Comparison of ENCODE assay signal across 8 cellular contexts in the genomic region with DNA sequence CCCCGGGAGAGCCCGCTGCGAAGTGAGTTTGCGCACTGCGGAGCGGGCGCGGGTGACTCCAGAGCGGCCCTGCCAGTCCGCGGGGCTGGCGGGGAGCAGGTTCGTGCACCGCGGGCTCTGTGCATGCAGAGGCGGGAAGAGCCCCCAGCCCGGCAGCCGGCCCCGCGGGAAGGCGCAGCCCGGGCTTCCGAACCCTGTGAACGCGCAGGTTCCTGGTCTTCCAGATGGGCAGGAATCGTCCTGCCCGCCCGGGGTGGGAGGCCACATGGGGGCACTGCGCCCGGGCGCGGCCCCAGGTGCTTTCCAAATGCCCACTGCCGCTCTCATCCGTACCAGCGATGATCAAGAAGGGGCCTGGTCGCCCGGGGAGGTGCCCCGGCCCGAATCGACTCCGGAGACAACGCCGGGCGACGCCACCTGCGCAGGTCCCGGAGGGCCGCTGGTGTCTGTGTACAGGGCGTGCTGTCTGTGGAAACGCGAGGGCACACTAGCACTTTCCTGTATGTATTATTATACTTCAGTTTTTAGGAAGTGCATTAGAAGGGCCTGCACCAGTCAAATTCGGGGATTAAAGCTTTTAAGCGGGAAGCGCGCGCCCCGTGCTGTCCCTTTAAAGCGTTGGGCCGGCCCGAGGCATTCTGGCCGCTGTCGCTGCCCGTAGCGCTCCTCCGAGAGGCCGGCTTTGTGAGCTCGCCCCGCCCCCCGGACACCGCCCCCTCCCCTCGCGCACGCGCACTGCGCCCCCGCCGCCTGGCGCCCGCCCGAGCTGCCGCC. TPM values are rescaled to one million over a fixed set of nuclear protein-coding genes. Genes with fewer than 3 reads are reported as not detected.
DNase-seq lines count a peak whose midpoint lies in the region; ATAC-seq, FAIRE-seq and TF ChIP-seq lines count a peak whose summit lies in the region.

A gene (plus strand): TSS at position 740 of the 774 bp plus-strand sequence. CDS start 3,796 bp downstream, outside the sequence.

- POLR2A ChIA-PET in A549 (lab: Yijun Ruan, JAX), result interaction anchor here (0.6 to 1.0 kb wide), 5 partner anchors 12 to 190 kb away, joined by 3 to 8 read pairs (median 3); no protein-coding TSS in a partner anchor

- no peak for TF ChIP-seq EP300 in A549 (IDR thresholded peaks at IDR 0.05)

- no peaks in the 10 kb centered on the region for H3K27me3 ChIP-seq in spleen (replicated peaks in 1 of 7)

- H3K4me1 ChIP-seq in A549 (peaks cover 37% of the 10 kb centered on the region), spleen (peaks cover 16 to 59% (median 48%) of the 10 kb centered on the region in 6 donors)

- CTCF ChIA-PET in A549 (lab: Yijun Ruan, JAX), result interaction anchor here (0.7 to 1.4 kb wide), 6 partner anchors 11 to 142 kb away, joined by 3 to 4 read pairs (median 3); no protein-coding TSS in a partner anchor

- FAIRE-seq in A549 (lab: Jason Lieb, UNC), result no peak

- no peak for TF ChIP-seq RAD21 in A549 (conservative IDR thresholded peaks at IDR 0.05 in 1 of 2, IDR thresholded peaks at IDR 0.05 in 1 of 2)

- peak; percentile 78 for TF ChIP-seq POLR2A in A549 (IDR thresholded peaks at IDR 0.05; ENCODE audit: low read length)
- peak in 1 of 3 donors; percentile 21 for TF ChIP-seq POLR2A in spleen (IDR thresholded peaks at IDR 0.05)

- peak; percentile 68 to 87 for ATAC-seq in A549
- ATAC-seq in GM18517 (IDR thresholded peaks at IDR 0.05; ENCODE audit: unreplicated experiment), result peak; percentile 58
- peak; percentile 53 for ATAC-seq in HG03108 (IDR thresholded peaks at IDR 0.05; ENCODE audit: unreplicated experiment)
- peak; percentile 74 for ATAC-seq in activated CD4-positive, CD25-positive, alpha-beta regulatory T cell treated with anti-CD3 and anti-CD28 coated beads, Interleukin-2, amount 50 U/mL, for 24 hours

- H3K9me3 ChIP-seq in A549 (no peaks in the 10 kb centered on the region), spleen (no peaks in the 10 kb centered on the region)

- peak; percentile 34 for TF ChIP-seq CTCF in A549 (IDR thresholded peaks at IDR 0.05)
- peak in 7 of 11 experiments; percentile 6 to 35 (median 19) for TF ChIP-seq CTCF in spleen (IDR thresholded peaks at IDR 0.05 in 8 of 11, conservative IDR thresholded peaks at IDR 0.05 in 3 of 11)

- peak within 1 kb of the TSS; percentile 93 for H3K4me2 ChIP-seq in A549

- 1% methylated on average over 21 of the region's 81 CpGs for WGBS in A549 (ENCODE audit: missing lambda C conversion rate)
- WGBS in spleen, 5 donors, result 0 to 2% (median 1%) methylated on average over 12 to 81 of the region's 81 CpGs

- H3K27ac ChIP-seq in A549 (peak within 1 kb of the TSS; percentile 94 to 97), spleen (peak within 1 kb of the TSS; percentile 86 to 94 (median 92))

- DNase-seq in A549 (ENCODE audit: low read depth in 1 of 2, low spot score in 1 of 2) (peak; percentile 92 to 93), NCI-H446 (lab: John Stamatoyannopoulos, UW) (peak; percentile 69 to 87), iris pigment epithelial cell (ENCODE audit: low read depth) (peak; percentile 84), spleen (peak; percentile 97)
- peak; percentile 87 for DNase-seq in central memory CD4-positive, alpha-beta T cell

- H3K36me3 ChIP-seq in spleen, result peaks cover 0 to 12% (median 9%) of the 10 kb centered on the region in 6 donors

- H3K4me3 ChIP-seq in A549 (peak within 1 kb of the TSS; percentile 86), spleen (peak within 1 kb of the TSS; percentile 74 to 98 (median 90))

- intact Hi-C loops in spleen (cut with DNase I; ENCODE audit: low total_unique reads), result loop anchor here (10.0 kb wide), 1 partner anchor 71 kb away; a partner anchor contains a TSS

TF ChIP-seq in A549, 52 proteins besides CTCF, POLR2A, EP300 and RAD21 (continues in another document):
- TF ChIP-seq CEBPB (IDR thresholded peaks at IDR 0.05) (no peak), ZSCAN20 (CRISPR knock-in tag; IDR thresholded peaks at IDR 0.05) (no peak), HOXA7 (CRISPR knock-in tag; IDR thresholded peaks at IDR 0.05) (no peak), MAZ (IDR thresholded peaks at IDR 0.05; ENCODE audit: borderline replicate concordance, low read depth, low read length) (no peak), CHD4 (IDR thresholded peaks at IDR 0.05; ENCODE audit: borderline replicate concordance) (no peak), KDM5A (IDR thresholded peaks at IDR 0.05) (no peak), ESRRA (IDR thresholded peaks at IDR 0.05; ENCODE audit: borderline replicate concordance, low read length) (no peak), NFE2L2 (conservative IDR thresholded peaks at IDR 0.05; ENCODE audit: low read length) (no peak), EHMT2 (IDR thresholded peaks at IDR 0.05; ENCODE audit: low read depth) (no peak), BHLHE40 (IDR thresholded peaks at IDR 0.05; ENCODE audit: low read depth, low read length) (no peak), KDM1A (IDR thresholded peaks at IDR 0.05; ENCODE audit: low read depth) (no peak), SREBF2 (IDR thresholded peaks at IDR 0.05) (no peak), CHD2 (IDR thresholded peaks at IDR 0.05; ENCODE audit: low read length, partially characterized antibody) (no peak), TFCP2L1 (CRISPR knock-in tag; IDR thresholded peaks at IDR 0.05) (no peak), CBX2 (IDR thresholded peaks at IDR 0.05; ENCODE audit: borderline replicate concordance, low read depth) (no peak), SMC3 (IDR thresholded peaks at IDR 0.05) (no peak), POLR2AphosphoS2 (conservative IDR thresholded peaks at IDR 0.05; ENCODE audit: low read length) (no peak), CBX8 (IDR thresholded peaks at IDR 0.05) (no peak), FOXS1 (CRISPR knock-in tag; IDR thresholded peaks at IDR 0.05) (no peak), RFX5 (IDR thresholded peaks at IDR 0.05) (no peak), PHF8 (IDR thresholded peaks at IDR 0.05; ENCODE audit: borderline replicate concordance, low read depth) (peak; percentile 24; the same call in 1 of the 2 replicates), FOSL2 (IDR thresholded peaks at IDR 0.05) (no peak), FOSL2 (CRISPR knock-in tag; IDR thresholded peaks at IDR 0.05) (no peak), HOXB13 (CRISPR knock-in tag; IDR thresholded peaks at IDR 0.05; ENCODE audit: low read depth) (no peak), RARB (CRISPR knock-in tag; IDR thresholded peaks at IDR 0.05) (no peak), MAFK (IDR thresholded peaks at IDR 0.05; ENCODE audit: partially characterized antibody) (no peak), ZC3H11A (IDR thresholded peaks at IDR 0.05) (no peak), NPAS2 (CRISPR knock-in tag; IDR thresholded peaks at IDR 0.05; ENCODE audit: borderline replicate concordance) (no peak), JUN (IDR thresholded peaks at IDR 0.05) (peak; percentile 82 to 86; a peak in 3 of 5 replicates)
- TF ChIP-seq, protein P1, sequence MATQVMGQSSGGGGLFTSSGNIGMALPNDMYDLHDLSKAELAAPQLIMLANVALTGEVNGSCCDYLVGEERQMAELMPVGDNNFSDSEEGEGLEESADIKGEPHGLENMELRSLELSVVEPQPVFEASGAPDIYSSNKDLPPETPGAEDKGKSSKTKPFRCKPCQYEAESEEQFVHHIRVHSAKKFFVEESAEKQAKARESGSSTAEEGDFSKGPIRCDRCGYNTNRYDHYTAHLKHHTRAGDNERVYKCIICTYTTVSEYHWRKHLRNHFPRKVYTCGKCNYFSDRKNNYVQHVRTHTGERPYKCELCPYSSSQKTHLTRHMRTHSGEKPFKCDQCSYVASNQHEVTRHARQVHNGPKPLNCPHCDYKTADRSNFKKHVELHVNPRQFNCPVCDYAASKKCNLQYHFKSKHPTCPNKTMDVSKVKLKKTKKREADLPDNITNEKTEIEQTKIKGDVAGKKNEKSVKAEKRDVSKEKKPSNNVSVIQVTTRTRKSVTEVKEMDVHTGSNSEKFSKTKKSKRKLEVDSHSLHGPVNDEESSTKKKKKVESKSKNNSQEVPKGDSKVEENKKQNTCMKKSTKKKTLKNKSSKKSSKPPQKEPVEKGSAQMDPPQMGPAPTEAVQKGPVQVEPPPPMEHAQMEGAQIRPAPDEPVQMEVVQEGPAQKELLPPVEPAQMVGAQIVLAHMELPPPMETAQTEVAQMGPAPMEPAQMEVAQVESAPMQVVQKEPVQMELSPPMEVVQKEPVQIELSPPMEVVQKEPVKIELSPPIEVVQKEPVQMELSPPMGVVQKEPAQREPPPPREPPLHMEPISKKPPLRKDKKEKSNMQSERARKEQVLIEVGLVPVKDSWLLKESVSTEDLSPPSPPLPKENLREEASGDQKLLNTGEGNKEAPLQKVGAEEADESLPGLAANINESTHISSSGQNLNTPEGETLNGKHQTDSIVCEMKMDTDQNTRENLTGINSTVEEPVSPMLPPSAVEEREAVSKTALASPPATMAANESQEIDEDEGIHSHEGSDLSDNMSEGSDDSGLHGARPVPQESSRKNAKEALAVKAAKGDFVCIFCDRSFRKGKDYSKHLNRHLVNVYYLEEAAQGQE (IDR thresholded peaks at IDR 0.05), result no peak
- TF ChIP-seq, protein P2, sequence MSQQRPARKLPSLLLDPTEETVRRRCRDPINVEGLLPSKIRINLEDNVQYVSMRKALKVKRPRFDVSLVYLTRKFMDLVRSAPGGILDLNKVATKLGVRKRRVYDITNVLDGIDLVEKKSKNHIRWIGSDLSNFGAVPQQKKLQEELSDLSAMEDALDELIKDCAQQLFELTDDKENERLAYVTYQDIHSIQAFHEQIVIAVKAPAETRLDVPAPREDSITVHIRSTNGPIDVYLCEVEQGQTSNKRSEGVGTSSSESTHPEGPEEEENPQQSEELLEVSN (IDR thresholded peaks at IDR 0.05; ENCODE audit: borderline replicate concordance, low read depth), result peak; percentile 66; the same call in 1 of the 2 replicates
- TF ChIP-seq, protein P3, sequence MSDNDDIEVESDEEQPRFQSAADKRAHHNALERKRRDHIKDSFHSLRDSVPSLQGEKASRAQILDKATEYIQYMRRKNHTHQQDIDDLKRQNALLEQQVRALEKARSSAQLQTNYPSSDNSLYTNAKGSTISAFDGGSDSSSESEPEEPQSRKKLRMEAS (IDR thresholded peaks at IDR 0.05), result peak; percentile 80
- TF ChIP-seq, protein P4, sequence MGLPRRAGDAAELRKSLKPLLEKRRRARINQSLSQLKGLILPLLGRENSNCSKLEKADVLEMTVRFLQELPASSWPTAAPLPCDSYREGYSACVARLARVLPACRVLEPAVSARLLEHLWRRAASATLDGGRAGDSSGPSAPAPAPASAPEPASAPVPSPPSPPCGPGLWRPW (IDR thresholded peaks at IDR 0.05), result no peak

RNA-seq across cellular contexts. Expression of the gene that starts here (rescaled TPM):
- 36.8 and 37.9 TPM in 2 replicates for polyA plus RNA-seq in A549 (2011; rRNA removed)
- 47.4 and 56.6 TPM in 2 replicates for polyA plus RNA-seq in A549 (2012; cell fraction: cytosol; rRNA removed)
- 85.1 and 95.2 TPM in 2 replicates for polyA plus RNA-seq in A549 (2012; cell fraction: nucleus; rRNA removed)
- 44.3 to 48.7 TPM (median 46.0 TPM) in 3 replicates for polyA plus RNA-seq in A549 (2017; fragmentation: RNase III; extraction: RNeasy Plus Mini Kit Qiagen cat#74134 plus additional on column Dnase treatment)
- polyA minus RNA-seq in A549 (2011; rRNA and poly(A)+ RNA removed), result 22.7 and 29.4 TPM in 2 replicates
- 10 to 100 TPM; 13.8 to 23.1 (median 19.1) TPM for total RNA-seq in spleen
- 10 to 100 TPM; 15.4 to 31.3 (median 19.3) TPM for polyA plus RNA-seq in spleen

Comparison
In these comparisons a context has a peak if more than half of its experiments do, and no peak if none do; other contexts are left out.
1. Peak in every context shown above with its lines: DNase-seq, ATAC-seq, H3K4me3 ChIP-seq and H3K27ac ChIP-seq.